ENCODE assay signal across 1 cellular context in the genomic region with DNA sequence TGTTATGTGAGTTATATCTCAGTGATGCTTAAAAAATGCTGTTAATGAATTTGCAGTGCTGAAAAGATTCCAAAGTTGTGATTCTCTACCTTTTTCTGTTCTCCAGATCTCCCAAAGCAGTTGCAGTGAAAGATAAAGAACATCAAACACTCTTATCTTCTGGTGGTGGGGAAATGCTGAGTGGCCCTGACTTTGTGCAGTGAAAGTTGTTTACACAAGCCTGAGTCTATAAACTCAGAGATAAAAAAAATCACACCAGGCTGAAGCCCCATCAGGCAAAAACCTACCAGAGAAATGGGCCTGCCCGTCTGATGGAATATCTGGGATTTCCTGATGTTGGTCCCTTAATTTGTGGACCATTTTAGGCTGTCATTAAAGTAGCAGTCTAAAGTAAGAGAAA.
TF ChIP-seq lines count a peak whose summit lies in the region.

No MANE protein-coding gene starts in this region.

TF ChIP-seq in HepG2, 621 proteins besides CTCF, POLR2A, EP300 and RAD21 (continued from another document):
- TF ChIP-seq RERE (CRISPR knock-in tag; IDR thresholded peaks at IDR 0.05; ENCODE audit: low read depth) (peak; percentile 76), ZNF644 (CRISPR knock-in tag; IDR thresholded peaks at IDR 0.05; ENCODE audit: low read depth) (no peak), ZSCAN12 (CRISPR knock-in tag; IDR thresholded peaks at IDR 0.05) (no peak), ZNF792 (CRISPR knock-in tag; IDR thresholded peaks at IDR 0.05) (no peak), GATA4 (IDR thresholded peaks at IDR 0.05; ENCODE audit: borderline replicate concordance, low read depth) (peak; percentile 98), SIX1 (CRISPR knock-in tag; IDR thresholded peaks at IDR 0.05; ENCODE audit: borderline replicate concordance) (peak; percentile 52; the same call in 1 of the 2 replicates), ZNF20 (CRISPR knock-in tag; IDR thresholded peaks at IDR 0.05) (no peak), ZNF790 (CRISPR knock-in tag; IDR thresholded peaks at IDR 0.05; ENCODE audit: borderline replicate concordance) (no peak), RARG (CRISPR knock-in tag; IDR thresholded peaks at IDR 0.05; ENCODE audit: low read depth) (no peak), BRD4 (CRISPR knock-in tag; IDR thresholded peaks at IDR 0.05) (no peak), LCORL (IDR thresholded peaks at IDR 0.05) (no peak), LCORL (CRISPR knock-in tag; IDR thresholded peaks at IDR 0.05) (peak; percentile 59; the same call in 1 of the 2 replicates), FOXA3 (CRISPR knock-in tag; IDR thresholded peaks at IDR 0.05) (peak; percentile 94), ZMYM4 (CRISPR knock-in tag; IDR thresholded peaks at IDR 0.05) (no peak; the same call in 1 of the 2 replicates), ZNF101 (CRISPR knock-in tag; IDR thresholded peaks at IDR 0.05; ENCODE audit: borderline replicate concordance, low read depth) (no peak), KAT2B (IDR thresholded peaks at IDR 0.05; ENCODE audit: borderline replicate concordance, low read depth, low read length) (no peak), RAD51 (IDR thresholded peaks at IDR 0.05; ENCODE audit: borderline replicate concordance) (no peak), NR2F6 (IDR thresholded peaks at IDR 0.05) (peak; percentile 66), NR2F6 (CRISPR knock-in tag; IDR thresholded peaks at IDR 0.05) (peak; percentile 68), JUN (CRISPR knock-in tag; IDR thresholded peaks at IDR 0.05) (0 out of 2 replicates have a peak, but pooled peaks have one; percentile 21), XRCC5 (optimal IDR thresholded peaks at IDR 0.05; ENCODE audit: low read length) (no peak), EHMT2 (IDR thresholded peaks at IDR 0.05; ENCODE audit: borderline replicate concordance, low read depth, low read length) (no peak)
TF ChIP-seq in HepG2: peak in this region for 111.
